In genomic region chr11:8249482-8249881, GRCh38 we compare ENCODE assay signal across 18 cellular contexts. TPM values are rescaled to one million over a fixed set of nuclear protein-coding genes. Genes with fewer than 3 reads are reported as not detected.
DNase-seq lines count a peak whose midpoint lies in the region; ATAC-seq, FAIRE-seq and TF ChIP-seq lines count a peak whose summit lies in the region.
"Had no signal": no experiment of that assay in that cellular context is flagged by ENCODE, and none has a peak within 500 bp of the region (broad histone marks: within the 10 kb centered on the region; RNA-seq: fewer than 3 reads in every experiment).

No MANE protein-coding gene starts in this region.

- intact Hi-C loops in kidney (cut with DNase I) = no loop called here
- intact Hi-C loops in sigmoid colon (cut with DNase I) = no loop called here

- no peak overlapping the region for H3K9ac ChIP-seq in kidney (ENCODE audit: low read length in 2 of 2)

- no peaks in the 10 kb centered on the region for H3K36me3 Mint-ChIP-seq in chondrocyte (ENCODE audit: low read depth)
- H3K36me3 Mint-ChIP-seq: CD8-positive, alpha-beta memory T cell had no signal

- H3K4me1 ChIP-seq in kidney (ENCODE audit: control insufficient read depth in 1 of 2, insufficient read depth in 1 of 2, low read depth in 1 of 2, low read length in 2 of 2) = no peaks in the 10 kb centered on the region
- H3K4me1 ChIP-seq in sigmoid colon = no peaks in the 10 kb centered on the region
- H3K4me1 ChIP-seq: A549, Caco-2 had no signal

- 64 to 68% methylated on average over 6 of the region's 6 CpGs for WGBS in sigmoid colon, 2 donors

- ATAC-seq in HG02798 (IDR thresholded peaks at IDR 0.05; ENCODE audit: poor library complexity, unreplicated experiment) = no peak
- ATAC-seq in HG03565 (IDR thresholded peaks at IDR 0.05; ENCODE audit: unreplicated experiment) = no peak
- ATAC-seq: A549 had no signal

- H3K27ac ChIP-seq in kidney (ENCODE audit: low read depth in 2 of 2, low read length in 2 of 2) = no peak overlapping the region
- H3K27ac ChIP-seq in sigmoid colon = no peak overlapping the region
- H3K27ac ChIP-seq: A549, HL-60 had no signal

- H3K9me3 ChIP-seq in kidney (ENCODE audit: control insufficient read depth in 1 of 2, low read length in 2 of 2) (no peaks in the 10 kb centered on the region), sigmoid colon (no peaks in the 10 kb centered on the region)
- H3K9me3 ChIP-seq: A549, Caco-2 had no signal

- no peaks in the 10 kb centered on the region for H3K4me1 Mint-ChIP-seq in chondrocyte (ENCODE audit: low read depth)
- H3K4me1 Mint-ChIP-seq: CD8-positive, alpha-beta memory T cell had no signal

- TF ChIP-seq EP300 in sigmoid colon (IDR thresholded peaks at IDR 0.05) = no peak

- DNase-seq in chondrocyte (ENCODE audit: low spot score) = peak; percentile 30
- peak; percentile 35 for DNase-seq in kidney
- peak; percentile 27 for DNase-seq in sigmoid colon
- DNase-seq in middle frontal gyrus (ENCODE audit: extremely low spot score, low spot score) = no peak
- DNase-seq: CD8-positive, alpha-beta memory T cell; DND-41; GDM1; HCEC 1CT; HFFc6 had no signal

- no peak for FAIRE-seq in kidney (lab: Jason Lieb, UNC)
- FAIRE-seq: A549, GM12892, GM19239 had no signal

- H3K27me3 Mint-ChIP-seq in chondrocyte (ENCODE audit: low read depth) = peaks cover 34% of the 10 kb centered on the region

- no peak overlapping the region for H3K4me3 ChIP-seq in kidney (ENCODE audit: low read length in 2 of 2)
- no peak overlapping the region for H3K4me3 ChIP-seq in sigmoid colon
- H3K4me3 ChIP-seq: A549 had no signal

- no peaks in the 10 kb centered on the region for H3K9me3 Mint-ChIP-seq in chondrocyte (ENCODE audit: low read depth)
- H3K9me3 Mint-ChIP-seq: CD8-positive, alpha-beta memory T cell; HFFc6 had no signal

- no peak overlapping the region for H3K27ac Mint-ChIP-seq in chondrocyte (ENCODE audit: unreplicated experiment)
- H3K27ac Mint-ChIP-seq: HFFc6 had no signal

- H3K4me3 Mint-ChIP-seq in chondrocyte (ENCODE audit: unreplicated experiment) = no peak overlapping the region
- H3K4me3 Mint-ChIP-seq: CD8-positive, alpha-beta memory T cell; HFFc6 had no signal

- TF ChIP-seq POLR2A in sigmoid colon (IDR thresholded peaks at IDR 0.05) = no peak

- TF ChIP-seq CTCF in chondrocyte (IDR thresholded peaks at IDR 0.05) (no peak), kidney (IDR thresholded peaks at IDR 0.05; ENCODE audit: borderline replicate concordance, extremely low read depth, insufficient read depth) (no peak), sigmoid colon (IDR thresholded peaks at IDR 0.05) (no peak)

- H3K27me3 ChIP-seq in sigmoid colon = peaks cover 0 to 6% (median 0%) of the 10 kb centered on the region in 3 donors

- no peaks in the 10 kb centered on the region for H3K36me3 ChIP-seq in kidney (ENCODE audit: control insufficient read depth in 1 of 2, insufficient read depth in 2 of 2, low read length in 2 of 2)
- no peaks in the 10 kb centered on the region for H3K36me3 ChIP-seq in sigmoid colon

RNA-seq across cellular contexts. Expression of gene LMO1, which starts 14.2 kb away (rescaled TPM):
- total RNA-seq in chondrocyte (not detected in 3 replicates), kidney (not detected), sigmoid colon (1 to 10 TPM in 1 of 4 donors, under 1 TPM in 1, not detected in 2; 0.66 to 1.8 TPM)
- polyA plus RNA-seq in kidney (ENCODE audit: insufficient read depth, low read depth, low replicate concordance) (0.95 TPM), sigmoid colon (under 1 TPM in 1 of 3 donors, not detected in 2; 0.04 TPM)
- total RNA-seq: Caco-2; CD8-positive, alpha-beta memory T cell; HFFc6 had no signal
- polyA plus RNA-seq: AG04450, BJ had no signal
